In genomic region chr3:138400651-138401070, GRCh38 we compare ENCODE assay signal across 22 cellular contexts. TPM values are rescaled to one million over a fixed set of nuclear protein-coding genes. Genes with fewer than 3 reads are reported as not detected.
DNase-seq lines count a peak whose midpoint lies in the region; ATAC-seq and TF ChIP-seq lines count a peak whose summit lies in the region.
"Had no signal": no experiment of that assay in that cellular context is flagged by ENCODE, and none has a peak within 500 bp of the region (broad histone marks: within the 10 kb centered on the region; RNA-seq: fewer than 3 reads in every experiment).

No MANE protein-coding gene starts in this region.

- peak overlapping the region; percentile 71 for H3K27ac ChIP-seq in angular gyrus (ENCODE audit: low read depth, low read length)
- H3K27ac ChIP-seq in right lobe of liver, result peak overlapping the region in 1 of 3 donors; percentile 40
- H3K27ac ChIP-seq: 22Rv1, RWPE1 had no signal

- no peak for TF ChIP-seq POLR2A in right lobe of liver (IDR thresholded peaks at IDR 0.05)

- ATAC-seq in right lobe of liver (peak; percentile 54 to 69 (median 57)), HG03095 (IDR thresholded peaks at IDR 0.05; ENCODE audit: unreplicated experiment) (no peak), GM18520 (IDR thresholded peaks at IDR 0.05; ENCODE audit: unreplicated experiment) (no peak)

- no peaks in the 10 kb centered on the region for H3K9me3 ChIP-seq in right lobe of liver

- no peak overlapping the region for H3K4me3 ChIP-seq in right lobe of liver

- 25% methylated on average over 2 of the region's 2 CpGs for WGBS in right lobe of liver (ENCODE audit: insufficient coverage, low coverage, low lambda C conversion rate, missing lambda C conversion rate)

- peak; percentile 26 for DNase-seq in NCI-H1092 treated with DMSO at 0.1 percent for 48 hours (lab: John Stamatoyannopoulos, UW)
- DNase-seq in NCI-H1092 (lab: John Stamatoyannopoulos, UW), result no peak
- no peak for DNase-seq in right lobe of liver
- peak; percentile 23 for DNase-seq in posterior vena cava (ENCODE audit: low spot score)
- no peak for DNase-seq in midbrain (lab: John Stamatoyannopoulos, UW)
- DNase-seq: CD4-positive, CD25-positive, alpha-beta regulatory T cell; EL; IMR-90; Kasumi-1; MM.1S; NCI-H1105 treated with DMSO at 0.1 percent for 48 hours; NCI-H187 treated with DMSO at 0.1 percent for 48 hours; NCI-H2171; NCI-H446; NCI-H69 had no signal

- no peak for TF ChIP-seq CTCF in right lobe of liver (IDR thresholded peaks at IDR 0.05)

- intact Hi-C loops in right lobe of liver (cut with DNase I), result no loop called here
- intact Hi-C loops in posterior vena cava (cut with DNase I), result no loop called here

- H3K36me3 ChIP-seq in right lobe of liver, result no peaks in the 10 kb centered on the region

- H3K4me1 ChIP-seq in right lobe of liver, result peaks cover 0 to 25% (median 2%) of the 10 kb centered on the region in 4 donors

- H3K27me3 ChIP-seq in right lobe of liver, result no peaks in the 10 kb centered on the region

RNA-seq across cellular contexts. Expression of gene ESYT3, which starts 33.8 kb away (rescaled TPM):
- under 1 TPM in 5 of 6 experiments, not detected in 1; 0.05 to 0.92 (median 0.29) TPM for total RNA-seq in right lobe of liver
- under 1 TPM; 0.37 to 0.43 TPM for total RNA-seq in posterior vena cava
- total RNA-seq: B cell; CD4-positive, CD25-positive, alpha-beta regulatory T cell; HT-29 had no signal

RNA-seq across cellular contexts. Expression of gene MRAS, which starts 52.3 kb away (rescaled TPM):
- total RNA-seq in right lobe of liver (1 to 10 TPM; 2.5 to 7.9 (median 6.9) TPM), posterior vena cava (100 to 1,000 TPM in 1 of 2 donors, 10 to 100 TPM in 1; 81.5 to 102 TPM)
- total RNA-seq: CD4-positive, CD25-positive, alpha-beta regulatory T cell had no signal

Comparison
In these comparisons a context has a peak if more than half of its experiments do, and no peak if none do; other contexts are left out.
1. DNase-seq: peak in NCI-H1092 treated with DMSO at 0.1 percent for 48 hours (single experiment) and posterior vena cava (single experiment); none in NCI-H1092 (single experiment), right lobe of liver (0 of 3) and midbrain (single experiment).
2. ATAC-seq: peak in right lobe of liver (4 of 4); none in HG03095 (single experiment) and GM18520 (single experiment).
3. RNA of gene MRAS, which starts 52.3 kb away (total RNA-seq): 81.5 to 102 TPM in posterior vena cava; 2.5 to 7.9 TPM in right lobe of liver; every median in the first group is over 4 times any median in the second.